Comparison of ENCODE assay signal across 7 cellular contexts in genomic region chrX:120146323-120146722, GRCh38. TPM values are rescaled to one million over a fixed set of nuclear protein-coding genes. Genes with fewer than 3 reads are reported as not detected.
"Had no signal": no experiment of that assay in that cellular context is flagged by ENCODE, and none has a peak within 500 bp of the region (broad histone marks: within the 10 kb centered on the region; RNA-seq: fewer than 3 reads in every experiment).

No MANE protein-coding gene starts in this region.

RNA-seq across cellular contexts. Expression of gene RHOXF2, which starts 12.1 kb away (rescaled TPM):
- total RNA-seq: GM23248, H4, H7, HepG2, HFFc6, HT1080 had no signal
- polyA plus RNA-seq: GM23248, HepG2, IgD-negative memory B cell had no signal

RNA-seq across cellular contexts. Expression of gene RHOXF1, which starts 30.6 kb away (rescaled TPM):
- total RNA-seq: GM23248, H4, H7, HepG2, HFFc6, HT1080 had no signal
- polyA plus RNA-seq: GM23248, HepG2, IgD-negative memory B cell had no signal
